Comparison of ENCODE assay signal across 16 cellular contexts in the genomic region with DNA sequence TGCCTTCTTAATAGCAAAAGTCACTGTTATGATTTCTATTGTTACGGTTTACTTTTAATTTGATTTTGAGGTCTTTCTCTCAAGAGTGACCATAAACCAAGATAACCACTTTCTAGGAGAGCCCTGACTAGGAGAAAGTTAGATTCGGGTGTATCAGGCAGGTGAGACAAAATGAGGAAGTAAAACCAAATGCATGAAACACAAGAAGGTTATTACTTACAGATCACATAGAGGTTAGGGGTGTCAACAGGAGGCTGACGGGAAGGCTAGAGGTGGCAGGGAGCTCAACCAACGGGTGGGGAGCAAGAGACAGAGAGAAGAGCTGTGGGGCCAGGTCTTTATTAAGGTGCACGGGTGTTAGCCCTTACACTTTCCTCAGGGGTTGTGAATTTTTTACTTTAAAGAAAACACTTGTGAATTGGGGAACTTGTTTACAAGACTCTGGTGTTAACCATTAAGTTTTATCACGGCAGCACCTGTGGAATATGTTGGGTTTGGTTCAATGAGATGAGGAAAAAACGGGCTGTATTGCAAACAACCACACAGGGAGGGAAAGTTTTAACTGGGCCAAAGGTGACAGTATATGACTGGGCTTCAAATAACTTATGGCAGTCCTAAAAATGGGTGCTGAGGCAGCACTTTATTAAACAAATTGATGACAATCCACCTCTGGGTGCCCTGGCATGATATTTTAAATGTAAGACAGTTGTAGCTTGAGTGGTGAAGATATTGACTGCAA.
A peak's percentile ranks its signal among the peaks of the same experiment; 100 is the strongest.
DNase-seq lines count a peak whose midpoint lies in the region; ATAC-seq, FAIRE-seq and TF ChIP-seq lines count a peak whose summit lies in the region.
"Had no signal": no experiment of that assay in that cellular context is flagged by ENCODE, and none has a peak within 500 bp of the region (broad histone marks: within the 10 kb centered on the region; RNA-seq: fewer than 3 reads in every experiment).

No MANE protein-coding gene starts in this region.

- ATAC-seq in GM19351 (IDR thresholded peaks at IDR 0.05; ENCODE audit: unreplicated experiment) (peak; percentile 94), HG02798 (IDR thresholded peaks at IDR 0.05; ENCODE audit: poor library complexity, unreplicated experiment) (peak; percentile 71), HG03521 (IDR thresholded peaks at IDR 0.05; ENCODE audit: unreplicated experiment) (peak; percentile 88), HG02610 (IDR thresholded peaks at IDR 0.05; ENCODE audit: unreplicated experiment) (no peak)
- ATAC-seq: gastrocnemius medialis; stimulated activated naive CD8-positive, alpha-beta T cell treated with anti-CD3 and anti-CD28 coated beads, Interleukin-15, Interleukin-2, amounts not matched to agents 100 U/mL and 50 U/mL, for 24 hours; T-helper 17 cell had no signal

- H3K27ac Mint-ChIP-seq in activated T-helper 2 cell treated with anti-CD3 and anti-CD28 coated beads, Interferon-gamma antibody, Interleukin-2, Interleukin-4, amounts not matched to agents 10 μg/mL and 5 μg/mL and 100 μg/mL, durations not matched to agents 14 hours and 24 hours and 36 hours, result no peak overlapping the region
- H3K27ac Mint-ChIP-seq: activated naive CD8-positive, alpha-beta T cell treated with anti-CD3 and anti-CD28 coated beads, Interleukin-2, amount 10 ng/mL, durations not matched to agents 7 days and 5 days; IgD-negative memory B cell; T-helper 17 cell had no signal

- 12 to 53% methylated on average over 7 of the region's 7 CpGs for WGBS in sigmoid colon, 2 donors

- no peaks in the 10 kb centered on the region for H3K9me3 Mint-ChIP-seq in activated T-helper 2 cell treated with anti-CD3 and anti-CD28 coated beads, Interferon-gamma antibody, Interleukin-2, Interleukin-4, amounts not matched to agents 10 μg/mL and 5 μg/mL and 100 μg/mL, durations not matched to agents 14 hours and 24 hours and 36 hours
- H3K9me3 Mint-ChIP-seq: activated naive CD8-positive, alpha-beta T cell treated with anti-CD3 and anti-CD28 coated beads, Interleukin-2, amount 10 ng/mL, durations not matched to agents 7 days and 5 days had no signal

- H3K27me3 ChIP-seq in sigmoid colon, result no peaks in the 10 kb centered on the region
- H3K27me3 ChIP-seq in uterus, result no peaks in the 10 kb centered on the region
- H3K27me3 ChIP-seq: gastrocnemius medialis had no signal

- H3K4me3 ChIP-seq in sigmoid colon, result no peak overlapping the region
- no peak overlapping the region for H3K4me3 ChIP-seq in uterus
- H3K4me3 ChIP-seq: coronary artery, gastrocnemius medialis had no signal

- no peak for TF ChIP-seq EP300 in sigmoid colon (IDR thresholded peaks at IDR 0.05)

- H3K27ac ChIP-seq in sigmoid colon (no peak overlapping the region), uterus (no peak overlapping the region)
- H3K27ac ChIP-seq: coronary artery, gastrocnemius medialis had no signal

- no peak overlapping the region for H3K4me3 Mint-ChIP-seq in activated T-helper 2 cell treated with anti-CD3 and anti-CD28 coated beads, Interferon-gamma antibody, Interleukin-2, Interleukin-4, amounts not matched to agents 10 μg/mL and 5 μg/mL and 100 μg/mL, durations not matched to agents 14 hours and 24 hours and 36 hours (ENCODE audit: low read depth)
- H3K4me3 Mint-ChIP-seq: activated naive CD8-positive, alpha-beta T cell treated with anti-CD3 and anti-CD28 coated beads, Interleukin-2, amount 10 ng/mL, durations not matched to agents 7 days and 5 days; IgD-negative memory B cell; T-helper 17 cell had no signal

- H3K4me1 ChIP-seq in sigmoid colon, result no peaks in the 10 kb centered on the region
- no peaks in the 10 kb centered on the region for H3K4me1 ChIP-seq in uterus
- H3K4me1 ChIP-seq: gastrocnemius medialis had no signal

- no peaks in the 10 kb centered on the region for H3K27me3 Mint-ChIP-seq in activated T-helper 2 cell treated with anti-CD3 and anti-CD28 coated beads, Interferon-gamma antibody, Interleukin-2, Interleukin-4, amounts not matched to agents 10 μg/mL and 5 μg/mL and 100 μg/mL, durations not matched to agents 14 hours and 24 hours and 36 hours (ENCODE audit: low read depth)
- H3K27me3 Mint-ChIP-seq: IgD-negative memory B cell had no signal

- intact Hi-C loops in activated T-helper 2 cell treated with anti-CD3 and anti-CD28 coated beads, Interferon-gamma antibody, Interleukin-2, Interleukin-4, amounts not matched to agents 10 μg/mL and 5 μg/mL and 100 μg/mL, durations not matched to agents 14 hours and 24 hours and 36 hours (cut with micrococcal nuclease), result no loop called here
- intact Hi-C loops in sigmoid colon (cut with DNase I) (no loop called here), uterus (cut with DNase I; ENCODE audit: low total_unique reads) (no loop called here)

- H3K36me3 Mint-ChIP-seq in activated T-helper 2 cell treated with anti-CD3 and anti-CD28 coated beads, Interferon-gamma antibody, Interleukin-2, Interleukin-4, amounts not matched to agents 10 μg/mL and 5 μg/mL and 100 μg/mL, durations not matched to agents 14 hours and 24 hours and 36 hours (ENCODE audit: low read depth), result no peaks in the 10 kb centered on the region
- H3K36me3 Mint-ChIP-seq: activated naive CD8-positive, alpha-beta T cell treated with anti-CD3 and anti-CD28 coated beads, Interleukin-2, amount 10 ng/mL, durations not matched to agents 7 days and 5 days had no signal

- DNase-seq in GM12891 (ENCODE audit: insufficient read length, low spot score) (no peak), sigmoid colon (no peak), uterus (no peak)
- DNase-seq in activated T-helper 2 cell treated with anti-CD3 and anti-CD28 coated beads, Interferon-gamma antibody, Interleukin-2, Interleukin-4, amounts not matched to agents 10 μg/mL and 5 μg/mL and 100 μg/mL, durations not matched to agents 14 hours and 24 hours and 36 hours (ENCODE audit: low spot score), result no peak
- DNase-seq: activated naive CD8-positive, alpha-beta T cell treated with anti-CD3 and anti-CD28 coated beads, Interleukin-2, amount 10 ng/mL, durations not matched to agents 7 days and 5 days; gastrocnemius medialis; occipital lobe; stimulated activated CD4-positive, alpha-beta T cell treated with anti-CD3 and anti-CD28 coated beads, Interleukin-2, amount 100 ng/mL, for 24 hours; stimulated activated naive CD8-positive, alpha-beta T cell treated with anti-CD3 and anti-CD28 coated beads, Interleukin-15, Interleukin-2, amounts not matched to agents 100 U/mL and 50 U/mL, for 24 hours; T-helper 17 cell had no signal

- H3K4me1 Mint-ChIP-seq in activated T-helper 2 cell treated with anti-CD3 and anti-CD28 coated beads, Interferon-gamma antibody, Interleukin-2, Interleukin-4, amounts not matched to agents 10 μg/mL and 5 μg/mL and 100 μg/mL, durations not matched to agents 14 hours and 24 hours and 36 hours (ENCODE audit: low read depth), result no peaks in the 10 kb centered on the region
- H3K4me1 Mint-ChIP-seq: activated naive CD8-positive, alpha-beta T cell treated with anti-CD3 and anti-CD28 coated beads, Interleukin-2, amount 10 ng/mL, durations not matched to agents 7 days and 5 days; T-helper 17 cell had no signal

- TF ChIP-seq POLR2A in GM12891 (IDR thresholded peaks at IDR 0.05; ENCODE audit: low read depth, low read length) (no peak), sigmoid colon (IDR thresholded peaks at IDR 0.05) (no peak), uterus (IDR thresholded peaks at IDR 0.05) (no peak)

- FAIRE-seq in GM12891 (lab: Jason Lieb, UNC), result peak; percentile 16

- H3K9me3 ChIP-seq in sigmoid colon (no peaks in the 10 kb centered on the region), uterus (no peaks in the 10 kb centered on the region)
- H3K9me3 ChIP-seq: gastrocnemius medialis had no signal

- TF ChIP-seq CTCF in sigmoid colon (IDR thresholded peaks at IDR 0.05) (no peak), uterus (IDR thresholded peaks at IDR 0.05) (no peak)

- H3K36me3 ChIP-seq in sigmoid colon, result no peaks in the 10 kb centered on the region
- no peaks in the 10 kb centered on the region for H3K36me3 ChIP-seq in uterus
- H3K36me3 ChIP-seq: gastrocnemius medialis had no signal

TF ChIP-seq in GM12891, 5 proteins besides CTCF, POLR2A, EP300 and RAD21:
- no peak for TF ChIP-seq SPI1 (IDR thresholded peaks at IDR 0.05; ENCODE audit: low read depth, low read length)
- TF ChIP-seq POLR2AphosphoS5 (IDR thresholded peaks at IDR 0.05; ENCODE audit: low read depth, low read length), result no peak
- TF ChIP-seq PAX5 (IDR thresholded peaks at IDR 0.05; ENCODE audit: insufficient read depth, low read length, severe bottlenecking), result no peak
- TF ChIP-seq TAF1 (IDR thresholded peaks at IDR 0.05; ENCODE audit: low read depth, low read length), result no peak
- no peak for TF ChIP-seq POU2F2 (IDR thresholded peaks at IDR 0.05; ENCODE audit: low read depth, low read length)
